Comparison of ENCODE assay signal across 10 cellular contexts in the genomic region with DNA sequence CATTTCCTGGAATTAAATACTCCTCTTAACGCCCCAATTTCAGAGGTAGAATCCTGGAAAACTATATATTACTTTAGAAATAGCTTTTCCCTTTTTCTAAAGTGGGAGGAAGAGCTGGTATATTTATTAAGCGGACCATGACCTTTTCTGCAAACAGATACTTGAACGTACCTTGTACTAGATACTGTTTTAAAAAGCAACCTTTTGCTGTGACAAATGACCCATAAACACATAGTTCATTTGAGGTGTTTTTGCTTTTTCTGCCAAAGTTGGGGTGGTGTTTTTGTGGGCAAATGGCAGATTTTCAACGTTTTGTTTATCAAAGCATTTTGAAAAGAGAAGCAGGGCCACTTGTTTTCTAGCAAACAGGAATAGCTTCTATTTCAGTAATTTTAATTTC. TPM values are rescaled to one million over a fixed set of nuclear protein-coding genes. Genes with fewer than 3 reads are reported as not detected.
DNase-seq lines count a peak whose midpoint lies in the region; ATAC-seq and TF ChIP-seq lines count a peak whose summit lies in the region.
"Had no signal": no experiment of that assay in that cellular context is flagged by ENCODE, and none has a peak within 500 bp of the region (broad histone marks: within the 10 kb centered on the region; RNA-seq: fewer than 3 reads in every experiment).

No MANE protein-coding gene starts in this region.

- no peak for TF ChIP-seq CTCF in VCaP (conservative IDR thresholded peaks at IDR 0.05)
- TF ChIP-seq CTCF in GM13976 (IDR thresholded peaks at IDR 0.05; ENCODE audit: borderline replicate concordance, control extremely low read depth, extremely low read depth, insufficient read depth, missing control alignments), result no peak

- peak overlapping the region; percentile 94; the same call in 1 of the 2 replicates for H3K27ac ChIP-seq in VCaP

- H3K4me3 Mint-ChIP-seq in T-helper 1 cell treated with Interleukin-12 subunit alpha and Interleukin-12 subunit beta and Interleukin-4 antibody, amounts not matched to agents 30 μg/mL and 1 μg/mL, for 36 hours, result peak overlapping the region; percentile 97
- peak overlapping the region; percentile 86 to 97 (median 92) for H3K4me3 Mint-ChIP-seq in immature natural killer cell
- H3K4me3 Mint-ChIP-seq in stimulated activated memory B cell treated with anti-CD40 and anti-IgM and Interleukin-4, amounts not matched to agents 10 μg/mL and 1 μg/mL and 100 μg/mL, for 72 hours, result peak overlapping the region; percentile 93

- H3K36me3 Mint-ChIP-seq in T-helper 1 cell treated with Interleukin-12 subunit alpha and Interleukin-12 subunit beta and Interleukin-4 antibody, amounts not matched to agents 30 μg/mL and 1 μg/mL, for 36 hours (ENCODE audit: low read depth), result peaks cover 12% of the 10 kb centered on the region
- H3K36me3 Mint-ChIP-seq in immature natural killer cell, result peaks cover 0 to 9% (median 0%) of the 10 kb centered on the region in 3 donors
- peaks cover 13% of the 10 kb centered on the region for H3K36me3 Mint-ChIP-seq in stimulated activated memory B cell treated with anti-CD40 and anti-IgM and Interleukin-4, amounts not matched to agents 10 μg/mL and 1 μg/mL and 100 μg/mL, for 72 hours

- H3K4me1 Mint-ChIP-seq in T-helper 1 cell treated with Interleukin-12 subunit alpha and Interleukin-12 subunit beta and Interleukin-4 antibody, amounts not matched to agents 30 μg/mL and 1 μg/mL, for 36 hours (ENCODE audit: low read depth), result peaks cover 28% of the 10 kb centered on the region
- peaks cover 10 to 50% of the 10 kb centered on the region in 2 donors for H3K4me1 Mint-ChIP-seq in immature natural killer cell
- H3K4me1 Mint-ChIP-seq in stimulated activated memory B cell treated with anti-CD40 and anti-IgM and Interleukin-4, amounts not matched to agents 10 μg/mL and 1 μg/mL and 100 μg/mL, for 72 hours, result peaks cover 37% of the 10 kb centered on the region

- in situ Hi-C loops in GM13976 (cut with MboI; ENCODE audit: low sequenced_read_pairs, unreplicated experiment), result no loop called here

- H3K27me3 Mint-ChIP-seq in T-helper 1 cell treated with Interleukin-12 subunit alpha and Interleukin-12 subunit beta and Interleukin-4 antibody, amounts not matched to agents 30 μg/mL and 1 μg/mL, for 36 hours (ENCODE audit: low read depth), result no peaks in the 10 kb centered on the region
- H3K27me3 Mint-ChIP-seq in immature natural killer cell (ENCODE audit: low read depth in 3 of 3), result peaks cover 6 to 14% (median 8%) of the 10 kb centered on the region in 3 donors
- no peaks in the 10 kb centered on the region for H3K27me3 Mint-ChIP-seq in stimulated activated memory B cell treated with anti-CD40 and anti-IgM and Interleukin-4, amounts not matched to agents 10 μg/mL and 1 μg/mL and 100 μg/mL, for 72 hours

- ATAC-seq in stimulated activated memory B cell treated with anti-CD40 and anti-IgM and Interleukin-4, amounts not matched to agents 10 μg/mL and 1 μg/mL and 100 μg/mL, for 72 hours, result no peak
- ATAC-seq in GM19328 (IDR thresholded peaks at IDR 0.05; ENCODE audit: unreplicated experiment), result no peak

- H3K27ac Mint-ChIP-seq in T-helper 1 cell treated with Interleukin-12 subunit alpha and Interleukin-12 subunit beta and Interleukin-4 antibody, amounts not matched to agents 30 μg/mL and 1 μg/mL, for 36 hours, result peak overlapping the region; percentile 46
- peak overlapping the region; percentile 67 to 97 (median 90) for H3K27ac Mint-ChIP-seq in immature natural killer cell
- H3K27ac Mint-ChIP-seq in stimulated activated memory B cell treated with anti-CD40 and anti-IgM and Interleukin-4, amounts not matched to agents 10 μg/mL and 1 μg/mL and 100 μg/mL, for 72 hours, result no peak overlapping the region

- DNase-seq in T-helper 1 cell (no peak), immature natural killer cell (no peak), iPS-NIHi7 (ENCODE audit: extremely low spot score) (no peak), GM13976 (ENCODE audit: low spot score) (no peak)
- DNase-seq: anterior cingulate cortex had no signal

- H3K9me3 Mint-ChIP-seq in T-helper 1 cell treated with Interleukin-12 subunit alpha and Interleukin-12 subunit beta and Interleukin-4 antibody, amounts not matched to agents 30 μg/mL and 1 μg/mL, for 36 hours, result no peaks in the 10 kb centered on the region
- no peaks in the 10 kb centered on the region for H3K9me3 Mint-ChIP-seq in immature natural killer cell
- H3K9me3 Mint-ChIP-seq in stimulated activated memory B cell treated with anti-CD40 and anti-IgM and Interleukin-4, amounts not matched to agents 10 μg/mL and 1 μg/mL and 100 μg/mL, for 72 hours, result no peaks in the 10 kb centered on the region

RNA-seq across cellular contexts. Expression of gene FBXO7, which starts 2.2 kb away (rescaled TPM):
- 100 to 1,000 TPM; 134 to 272 (median 175) TPM for polyA plus RNA-seq in immature natural killer cell

RNA-seq across cellular contexts. Expression of gene BPIFC, which starts 12.6 kb away (rescaled TPM):
- not detected for polyA plus RNA-seq in immature natural killer cell
- polyA plus RNA-seq: lung had no signal
